In the genomic region with DNA sequence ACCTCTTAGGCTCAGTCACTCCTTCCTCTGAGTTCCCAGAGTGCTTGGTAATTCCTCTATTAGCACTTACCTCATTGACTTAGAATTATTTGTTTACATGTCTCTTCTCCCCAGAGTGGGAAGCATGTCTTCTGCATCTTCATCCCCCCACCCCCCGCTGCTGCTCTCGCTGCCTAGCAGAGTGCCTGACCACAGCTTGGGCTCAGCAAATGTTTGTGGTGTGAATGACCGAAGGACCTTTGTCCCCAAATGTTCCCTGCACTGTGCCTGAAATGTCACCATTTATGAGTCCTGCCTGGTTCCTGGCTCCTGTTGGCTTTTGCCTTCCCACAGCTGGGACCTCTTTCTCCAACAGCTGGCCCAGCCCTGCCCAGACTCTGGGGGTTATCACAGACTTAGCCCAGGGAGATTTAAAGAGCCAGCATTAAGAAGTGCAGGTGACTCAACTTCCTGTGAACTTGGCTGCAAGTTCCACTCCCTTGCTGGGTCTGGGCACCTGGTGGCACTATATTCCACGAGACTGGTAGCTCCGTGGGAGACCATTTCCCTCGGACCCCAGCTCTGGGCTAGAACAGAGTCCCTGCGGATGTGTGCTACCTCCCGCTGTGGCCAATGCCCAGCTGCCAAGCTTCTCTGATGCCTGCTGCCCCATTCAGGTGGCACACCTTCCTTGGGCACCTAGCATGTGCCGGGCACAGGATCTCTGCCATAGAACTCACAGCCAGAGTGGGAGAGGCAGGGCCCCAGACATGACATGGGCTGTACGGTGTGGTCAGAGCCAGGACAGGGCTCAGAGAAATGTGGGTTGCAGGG, we compare ENCODE assay signal across 1 cellular context.
A peak's percentile ranks its signal among the peaks of the same experiment; 100 is the strongest.
TF ChIP-seq lines count a peak whose summit lies in the region.

No MANE protein-coding gene starts in this region.

TF ChIP-seq in HepG2, 621 proteins besides CTCF, POLR2A, EP300 and RAD21:
- TF ChIP-seq, protein P1, sequence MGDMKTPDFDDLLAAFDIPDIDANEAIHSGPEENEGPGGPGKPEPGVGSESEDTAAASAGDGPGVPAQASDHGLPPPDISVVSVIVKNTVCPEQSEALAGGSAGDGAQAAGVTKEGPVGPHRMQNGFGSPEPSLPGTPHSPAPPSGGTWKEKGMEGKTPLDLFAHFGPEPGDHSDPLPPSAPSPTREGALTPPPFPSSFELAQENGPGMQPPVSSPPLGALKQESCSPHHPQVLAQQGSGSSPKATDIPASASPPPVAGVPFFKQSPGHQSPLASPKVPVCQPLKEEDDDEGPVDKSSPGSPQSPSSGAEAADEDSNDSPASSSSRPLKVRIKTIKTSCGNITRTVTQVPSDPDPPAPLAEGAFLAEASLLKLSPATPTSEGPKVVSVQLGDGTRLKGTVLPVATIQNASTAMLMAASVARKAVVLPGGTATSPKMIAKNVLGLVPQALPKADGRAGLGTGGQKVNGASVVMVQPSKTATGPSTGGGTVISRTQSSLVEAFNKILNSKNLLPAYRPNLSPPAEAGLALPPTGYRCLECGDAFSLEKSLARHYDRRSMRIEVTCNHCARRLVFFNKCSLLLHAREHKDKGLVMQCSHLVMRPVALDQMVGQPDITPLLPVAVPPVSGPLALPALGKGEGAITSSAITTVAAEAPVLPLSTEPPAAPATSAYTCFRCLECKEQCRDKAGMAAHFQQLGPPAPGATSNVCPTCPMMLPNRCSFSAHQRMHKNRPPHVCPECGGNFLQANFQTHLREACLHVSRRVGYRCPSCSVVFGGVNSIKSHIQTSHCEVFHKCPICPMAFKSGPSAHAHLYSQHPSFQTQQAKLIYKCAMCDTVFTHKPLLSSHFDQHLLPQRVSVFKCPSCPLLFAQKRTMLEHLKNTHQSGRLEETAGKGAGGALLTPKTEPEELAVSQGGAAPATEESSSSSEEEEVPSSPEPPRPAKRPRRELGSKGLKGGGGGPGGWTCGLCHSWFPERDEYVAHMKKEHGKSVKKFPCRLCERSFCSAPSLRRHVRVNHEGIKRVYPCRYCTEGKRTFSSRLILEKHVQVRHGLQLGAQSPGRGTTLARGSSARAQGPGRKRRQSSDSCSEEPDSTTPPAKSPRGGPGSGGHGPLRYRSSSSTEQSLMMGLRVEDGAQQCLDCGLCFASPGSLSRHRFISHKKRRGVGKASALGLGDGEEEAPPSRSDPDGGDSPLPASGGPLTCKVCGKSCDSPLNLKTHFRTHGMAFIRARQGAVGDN (CRISPR knock-in tag; IDR thresholded peaks at IDR 0.05), result 0 out of 2 replicates have a peak, but pooled peaks have one; percentile 7
- peak; percentile 65; the same call in 1 of the 2 replicates for TF ChIP-seq HNF4G (IDR thresholded peaks at IDR 0.05; ENCODE audit: borderline replicate concordance, low read depth, low read length)
- TF ChIP-seq HNF4G (CRISPR knock-in tag; IDR thresholded peaks at IDR 0.05; ENCODE audit: borderline replicate concordance, low read depth), result no peak
- TF ChIP-seq, protein P2, sequence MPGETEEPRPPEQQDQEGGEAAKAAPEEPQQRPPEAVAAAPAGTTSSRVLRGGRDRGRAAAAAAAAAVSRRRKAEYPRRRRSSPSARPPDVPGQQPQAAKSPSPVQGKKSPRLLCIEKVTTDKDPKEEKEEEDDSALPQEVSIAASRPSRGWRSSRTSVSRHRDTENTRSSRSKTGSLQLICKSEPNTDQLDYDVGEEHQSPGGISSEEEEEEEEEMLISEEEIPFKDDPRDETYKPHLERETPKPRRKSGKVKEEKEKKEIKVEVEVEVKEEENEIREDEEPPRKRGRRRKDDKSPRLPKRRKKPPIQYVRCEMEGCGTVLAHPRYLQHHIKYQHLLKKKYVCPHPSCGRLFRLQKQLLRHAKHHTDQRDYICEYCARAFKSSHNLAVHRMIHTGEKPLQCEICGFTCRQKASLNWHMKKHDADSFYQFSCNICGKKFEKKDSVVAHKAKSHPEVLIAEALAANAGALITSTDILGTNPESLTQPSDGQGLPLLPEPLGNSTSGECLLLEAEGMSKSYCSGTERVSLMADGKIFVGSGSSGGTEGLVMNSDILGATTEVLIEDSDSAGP (CRISPR knock-in tag; IDR thresholded peaks at IDR 0.05; ENCODE audit: borderline replicate concordance), result peak; percentile 32; the same call in 1 of the 2 replicates
- peak; percentile 57; the same call in 1 of the 2 replicates for TF ChIP-seq HNF4A (CRISPR knock-in tag; IDR thresholded peaks at IDR 0.05)
- peak; percentile 99 for TF ChIP-seq ZNF331 (CRISPR knock-in tag; IDR thresholded peaks at IDR 0.05)
- no peak for TF ChIP-seq HNRNPK (IDR thresholded peaks at IDR 0.05; ENCODE audit: low read depth, low read length, poor library complexity, severe bottlenecking)
- TF ChIP-seq, protein P3, sequence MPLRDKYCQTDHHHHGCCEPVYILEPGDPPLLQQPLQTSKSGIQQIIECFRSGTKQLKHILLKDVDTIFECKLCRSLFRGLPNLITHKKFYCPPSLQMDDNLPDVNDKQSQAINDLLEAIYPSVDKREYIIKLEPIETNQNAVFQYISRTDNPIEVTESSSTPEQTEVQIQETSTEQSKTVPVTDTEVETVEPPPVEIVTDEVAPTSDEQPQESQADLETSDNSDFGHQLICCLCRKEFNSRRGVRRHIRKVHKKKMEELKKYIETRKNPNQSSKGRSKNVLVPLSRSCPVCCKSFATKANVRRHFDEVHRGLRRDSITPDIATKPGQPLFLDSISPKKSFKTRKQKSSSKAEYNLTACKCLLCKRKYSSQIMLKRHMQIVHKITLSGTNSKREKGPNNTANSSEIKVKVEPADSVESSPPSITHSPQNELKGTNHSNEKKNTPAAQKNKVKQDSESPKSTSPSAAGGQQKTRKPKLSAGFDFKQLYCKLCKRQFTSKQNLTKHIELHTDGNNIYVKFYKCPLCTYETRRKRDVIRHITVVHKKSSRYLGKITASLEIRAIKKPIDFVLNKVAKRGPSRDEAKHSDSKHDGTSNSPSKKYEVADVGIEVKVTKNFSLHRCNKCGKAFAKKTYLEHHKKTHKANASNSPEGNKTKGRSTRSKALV (CRISPR knock-in tag; IDR thresholded peaks at IDR 0.05), result 0 out of 2 replicates have a peak, but pooled peaks have one; percentile 3
- TF ChIP-seq HNRNPL (IDR thresholded peaks at IDR 0.05; ENCODE audit: low read depth, low read length), result 0 out of 2 replicates have a peak, but pooled peaks have one; percentile 24
- TF ChIP-seq ZNF7 (CRISPR knock-in tag; IDR thresholded peaks at IDR 0.05), result peak; percentile 49; the same call in 1 of the 2 replicates
- no peak for TF ChIP-seq DMAP1 (CRISPR knock-in tag; IDR thresholded peaks at IDR 0.05)
- peak; percentile 25; the same call in 1 of the 2 replicates for TF ChIP-seq RXRA (CRISPR knock-in tag; IDR thresholded peaks at IDR 0.05)
- TF ChIP-seq FOXO1 (CRISPR knock-in tag; IDR thresholded peaks at IDR 0.05), result no peak
- TF ChIP-seq RXRB (CRISPR knock-in tag; IDR thresholded peaks at IDR 0.05; ENCODE audit: borderline replicate concordance), result peak; percentile 39; the same call in 1 of the 2 replicates
TF ChIP-seq in HepG2: peak in this region for 10.
